In genomic region chr14:76811561-76811960, GRCh38 we compare ENCODE assay signal across 8 cellular contexts. TPM values are rescaled to one million over a fixed set of nuclear protein-coding genes. Genes with fewer than 3 reads are reported as not detected.
DNase-seq lines count a peak whose midpoint lies in the region; ATAC-seq lines count a peak whose summit lies in the region.

No MANE protein-coding gene starts in this region.

- H3K27ac Mint-ChIP-seq in activated CD4-positive, alpha-beta T cell treated with anti-CD3 and anti-CD28 coated beads for 36 hours: peak overlapping the region; percentile 93
- peak overlapping the region; percentile 52 to 91 for H3K27ac Mint-ChIP-seq in activated naive CD4-positive, alpha-beta T cell treated with anti-CD3 and anti-CD28 coated beads, Interleukin-2, amount 50 U/mL, for 72 hours

- H3K4me1 Mint-ChIP-seq in activated CD4-positive, alpha-beta T cell treated with anti-CD3 and anti-CD28 coated beads for 36 hours: peaks cover 27% of the 10 kb centered on the region

- peak overlapping the region; percentile 97 for H3K4me3 Mint-ChIP-seq in activated CD4-positive, alpha-beta T cell treated with anti-CD3 and anti-CD28 coated beads for 36 hours

- intact Hi-C loops in activated CD4-positive, alpha-beta T cell treated with anti-CD3 and anti-CD28 coated beads for 36 hours (cut with DNase I, micrococcal nuclease): loop anchor here in 1 of 2 experiments (1.0 to 5.0 kb wide), 2 partner anchors 101 to 646 kb away; partner anchors contain the start of genes AHSA1 and VIPAS39

- no peaks in the 10 kb centered on the region for H3K27me3 Mint-ChIP-seq in activated CD4-positive, alpha-beta T cell treated with anti-CD3 and anti-CD28 coated beads for 36 hours

- POLR2A ChIA-PET in activated CD4-positive, alpha-beta T cell treated with anti-CD3 and anti-CD28 coated beads for 36 hours (lab: Charles Lee): no interaction called here

- CTCF ChIA-PET in activated CD4-positive, alpha-beta T cell treated with anti-CD3 and anti-CD28 coated beads for 36 hours (lab: Charles Lee): interaction anchor here (0.6 to 4.5 kb wide), 16 partner anchors 9 to 264 kb away, joined by 3 to 36 read pairs (median 4); no protein-coding TSS in a partner anchor

- H3K9me3 Mint-ChIP-seq in activated CD4-positive, alpha-beta T cell treated with anti-CD3 and anti-CD28 coated beads for 36 hours (ENCODE audit: low read depth): no peaks in the 10 kb centered on the region
- H3K9me3 Mint-ChIP-seq in activated naive CD4-positive, alpha-beta T cell treated with anti-CD3 and anti-CD28 coated beads, Interleukin-2, amount 50 U/mL, for 72 hours: no peaks in the 10 kb centered on the region

- DNase-seq in activated CD4-positive, alpha-beta T cell treated with anti-CD3 and anti-CD28 coated beads for 36 hours: no peak
- no peak for DNase-seq in activated CD4-positive, alpha-beta T cell treated with anti-CD3 and anti-CD28 coated beads, Interleukin-2, amount 50 U/mL, for 48 hours
- no peak for DNase-seq in activated naive CD4-positive, alpha-beta T cell treated with anti-CD3 and anti-CD28 coated beads, Interleukin-2, amount 50 U/mL, for 72 hours (ENCODE audit: low spot score in 2 of 2)
- peak; percentile 42 for DNase-seq in inferior parietal cortex (ENCODE audit: extremely low spot score)
- peak in 1 of 49 donors; percentile 31 for DNase-seq in substantia nigra (lab: John Stamatoyannopoulos, UW)
- DNase-seq in stimulated activated CD4-positive, alpha-beta T cell treated with anti-CD3 and anti-CD28 coated beads, Interleukin-2, amount 100 ng/mL, for 24 hours: no peak
- DNase-seq in NCI-H2227 treated with DMSO at 0.1 percent for 48 hours (lab: John Stamatoyannopoulos, UW): no peak
- DNase-seq in NCI-H1436 (lab: John Stamatoyannopoulos, UW): no peak

- peaks cover 27% of the 10 kb centered on the region for H3K36me3 Mint-ChIP-seq in activated CD4-positive, alpha-beta T cell treated with anti-CD3 and anti-CD28 coated beads for 36 hours (ENCODE audit: low read depth)
- peaks cover 0 to 4% of the 10 kb centered on the region in 2 donors for H3K36me3 Mint-ChIP-seq in activated naive CD4-positive, alpha-beta T cell treated with anti-CD3 and anti-CD28 coated beads, Interleukin-2, amount 50 U/mL, for 72 hours

- H3K27ac ChIP-seq in substantia nigra (ENCODE audit: low read depth, low read length, poor library complexity, severe bottlenecking): peak overlapping the region; percentile 87

- no peak for ATAC-seq in activated CD4-positive, alpha-beta T cell treated with anti-CD3 and anti-CD28 coated beads for 36 hours
- ATAC-seq in activated naive CD4-positive, alpha-beta T cell treated with anti-CD3 and anti-CD28 coated beads, Interleukin-2, amount 50 U/mL, for 72 hours: no peak

RNA-seq across cellular contexts. Expression of gene ANGEL1, which starts 1.1 kb away (rescaled TPM):
- 10 to 100 TPM; 15.8 to 17.2 TPM for total RNA-seq in activated CD4-positive, alpha-beta T cell treated with anti-CD3 and anti-CD28 coated beads for 36 hours
- total RNA-seq in activated naive CD4-positive, alpha-beta T cell treated with anti-CD3 and anti-CD28 coated beads, Interleukin-2, amount 50 U/mL, for 72 hours: 10 to 100 TPM; 14.6 to 15.4 TPM

RNA-seq across cellular contexts. Expression of gene LRRC74A, which starts 14.6 kb away (rescaled TPM):
- not detected for total RNA-seq in activated CD4-positive, alpha-beta T cell treated with anti-CD3 and anti-CD28 coated beads for 36 hours
- not detected for total RNA-seq in activated naive CD4-positive, alpha-beta T cell treated with anti-CD3 and anti-CD28 coated beads, Interleukin-2, amount 50 U/mL, for 72 hours

RNA-seq across cellular contexts. Expression of gene VASH1, which starts 50.3 kb away (rescaled TPM):
- total RNA-seq in activated CD4-positive, alpha-beta T cell treated with anti-CD3 and anti-CD28 coated beads for 36 hours: 1 to 10 TPM; 4.0 to 5.3 TPM
- total RNA-seq in activated naive CD4-positive, alpha-beta T cell treated with anti-CD3 and anti-CD28 coated beads, Interleukin-2, amount 50 U/mL, for 72 hours: 1 to 10 TPM; 1.8 to 6.5 TPM
